In genomic region chr4:38964942-38965775, GRCh38 we compare ENCODE assay signal across 19 cellular contexts.
DNase-seq lines count a peak whose midpoint lies in the region; ATAC-seq and TF ChIP-seq lines count a peak whose summit lies in the region.
"Had no signal": no experiment of that assay in that cellular context is flagged by ENCODE, and none has a peak within 500 bp of the region (broad histone marks: within the 10 kb centered on the region; RNA-seq: fewer than 3 reads in every experiment).

No MANE protein-coding gene starts in this region.

- H3K4me1 Mint-ChIP-seq in activated T-helper 1 cell treated with anti-CD3 and anti-CD28 coated beads, Interleukin-12 subunit alpha, Interleukin-12 subunit beta, Interleukin-2, Interleukin-4 antibody, amounts not matched to agents 30 ng/mL and 10 ng/mL and 1 ng/mL, durations not matched to agents 14 hours and 24 hours and 36 hours (ENCODE audit: low read depth) = peaks cover 39% of the 10 kb centered on the region

- H3K4me2 ChIP-seq in Loucy (ENCODE audit: low read depth, low read length, poor library complexity, severe bottlenecking) = peak overlapping the region; percentile 50

- no peaks in the 10 kb centered on the region for H3K9me3 ChIP-seq in Loucy (ENCODE audit: insufficient read depth, low read depth, low read length)
- H3K9me3 ChIP-seq in liver (ENCODE audit: control insufficient read depth in 4 of 4, low read length in 3 of 4) = no peaks in the 10 kb centered on the region
- H3K9me3 ChIP-seq: BE2C had no signal

- ATAC-seq in GM18502 (IDR thresholded peaks at IDR 0.05; ENCODE audit: poor library complexity, unreplicated experiment) = no peak

- peak overlapping the region; percentile 47 to 67 for H3K27ac ChIP-seq in liver (ENCODE audit: low read depth in 1 of 2, low read length in 2 of 2)
- H3K27ac ChIP-seq: 22Rv1, SK-N-MC had no signal

- no peaks in the 10 kb centered on the region for H3K36me3 ChIP-seq in Loucy (ENCODE audit: insufficient read depth, low read length)
- H3K36me3 ChIP-seq in liver (ENCODE audit: control insufficient read depth in 4 of 4, insufficient read depth in 3 of 4, low read depth in 1 of 4, low read length in 3 of 4) = no peaks in the 10 kb centered on the region
- H3K36me3 ChIP-seq: BE2C had no signal

- H3K9ac ChIP-seq in Loucy (ENCODE audit: low read depth, low read length, poor library complexity, severe bottlenecking) (no peak overlapping the region), liver (ENCODE audit: low read depth in 1 of 2, low read length in 2 of 2) (no peak overlapping the region)

- DNase-seq in DMS53 (lab: John Stamatoyannopoulos, UW) = peak; percentile 56
- no peak for DNase-seq in DMS53 treated with DMSO at 0.1 percent for 48 hours (lab: John Stamatoyannopoulos, UW; ENCODE audit: unreplicated experiment)
- DNase-seq in activated T-helper 1 cell treated with anti-CD3 and anti-CD28 coated beads, Interleukin-12 subunit alpha, Interleukin-12 subunit beta, Interleukin-2, Interleukin-4 antibody, amounts not matched to agents 30 ng/mL and 10 ng/mL and 1 ng/mL, durations not matched to agents 14 hours and 24 hours and 36 hours (ENCODE audit: low spot score) = no peak
- no peak for DNase-seq in activated T-cell treated with anti-CD3 and anti-CD28 coated beads, Interleukin-2, amount 50 U/mL, for 1 hour
- no peak for DNase-seq in H4 (ENCODE audit: low spot score)
- DNase-seq: BE2C; CD4-positive, alpha-beta memory T cell; DMS79; Karpas-422; NCI-H1105; NCI-H510A; NCI-H82; SHP77; T-cell had no signal

- TF ChIP-seq RAD21 in liver (IDR thresholded peaks at IDR 0.05) = peak; percentile 19 to 44

- H3K27me3 ChIP-seq in Loucy (ENCODE audit: insufficient read depth, low read length, poor library complexity, severe bottlenecking) = no peaks in the 10 kb centered on the region
- no peaks in the 10 kb centered on the region for H3K27me3 ChIP-seq in liver (ENCODE audit: control insufficient read depth in 4 of 4, insufficient read depth in 4 of 4, low read length in 3 of 4)
- H3K27me3 ChIP-seq: BE2C had no signal

- H3K79me2 ChIP-seq in Loucy (ENCODE audit: insufficient read depth, low read length) = no peaks in the 10 kb centered on the region

- no peaks in the 10 kb centered on the region for H3F3A ChIP-seq in Loucy (ENCODE audit: low read depth)

- H3K4me3 ChIP-seq in Loucy (ENCODE audit: low read length, poor library complexity, severe bottlenecking) (no peak overlapping the region), liver (ENCODE audit: low read depth in 1 of 3, low read length in 3 of 3) (peak overlapping the region in 2 of 3 donors; percentile 12 to 14)
- H3K4me3 ChIP-seq: SK-N-MC had no signal

- H2AFZ ChIP-seq in Loucy (ENCODE audit: low read length) = no peak overlapping the region

- H4K20me1 ChIP-seq in Loucy (ENCODE audit: insufficient read depth, low read length, poor library complexity, severe bottlenecking) = no peaks in the 10 kb centered on the region

- peaks cover 23% of the 10 kb centered on the region for H3K9me3 Mint-ChIP-seq in activated T-helper 1 cell treated with anti-CD3 and anti-CD28 coated beads, Interleukin-12 subunit alpha, Interleukin-12 subunit beta, Interleukin-2, Interleukin-4 antibody, amounts not matched to agents 30 ng/mL and 10 ng/mL and 1 ng/mL, durations not matched to agents 14 hours and 24 hours and 36 hours

- TF ChIP-seq CTCF in Loucy (conservative IDR thresholded peaks at IDR 0.05; ENCODE audit: low read length) = no peak
- peak; percentile 60 for TF ChIP-seq CTCF in liver (IDR thresholded peaks at IDR 0.05; ENCODE audit: low read depth, low read length, missing input control)

- 43% methylated on average over 11 of the region's 11 CpGs for WGBS in liver

- H3K4me1 ChIP-seq in Loucy (ENCODE audit: insufficient read depth, low read length, poor library complexity, severe bottlenecking) = peaks cover 17% of the 10 kb centered on the region
- H3K4me1 ChIP-seq in liver (ENCODE audit: control insufficient read depth in 4 of 4, insufficient read depth in 4 of 4, low read length in 3 of 4) = peaks cover 4 to 14% (median 6%) of the 10 kb centered on the region in 4 donors
- H3K4me1 ChIP-seq: BE2C had no signal

- intact Hi-C loops in activated T-helper 1 cell treated with anti-CD3 and anti-CD28 coated beads, Interleukin-12 subunit alpha, Interleukin-12 subunit beta, Interleukin-2, Interleukin-4 antibody, amounts not matched to agents 30 ng/mL and 10 ng/mL and 1 ng/mL, durations not matched to agents 14 hours and 24 hours and 36 hours (cut with micrococcal nuclease) = no loop called here

- H3K9me2 ChIP-seq in Loucy (replicated peaks; ENCODE audit: low read depth, low read length) = no peaks in the 10 kb centered on the region

- peaks cover 74% of the 10 kb centered on the region for H3K36me3 Mint-ChIP-seq in activated T-helper 1 cell treated with anti-CD3 and anti-CD28 coated beads, Interleukin-12 subunit alpha, Interleukin-12 subunit beta, Interleukin-2, Interleukin-4 antibody, amounts not matched to agents 30 ng/mL and 10 ng/mL and 1 ng/mL, durations not matched to agents 14 hours and 24 hours and 36 hours (ENCODE audit: low read depth)

- no peak overlapping the region for H3K4me3 Mint-ChIP-seq in activated T-helper 1 cell treated with anti-CD3 and anti-CD28 coated beads, Interleukin-12 subunit alpha, Interleukin-12 subunit beta, Interleukin-2, Interleukin-4 antibody, amounts not matched to agents 30 ng/mL and 10 ng/mL and 1 ng/mL, durations not matched to agents 14 hours and 24 hours and 36 hours
- H3K4me3 Mint-ChIP-seq: T-cell had no signal

- H3K27me3 Mint-ChIP-seq in activated T-helper 1 cell treated with anti-CD3 and anti-CD28 coated beads, Interleukin-12 subunit alpha, Interleukin-12 subunit beta, Interleukin-2, Interleukin-4 antibody, amounts not matched to agents 30 ng/mL and 10 ng/mL and 1 ng/mL, durations not matched to agents 14 hours and 24 hours and 36 hours (ENCODE audit: insufficient read depth) = no peaks in the 10 kb centered on the region
- H3K27me3 Mint-ChIP-seq: CD4-positive, alpha-beta memory T cell; T-cell had no signal

- peak overlapping the region; percentile 77 for H3K27ac Mint-ChIP-seq in activated T-helper 1 cell treated with anti-CD3 and anti-CD28 coated beads, Interleukin-12 subunit alpha, Interleukin-12 subunit beta, Interleukin-2, Interleukin-4 antibody, amounts not matched to agents 30 ng/mL and 10 ng/mL and 1 ng/mL, durations not matched to agents 14 hours and 24 hours and 36 hours

TF ChIP-seq in liver, 16 proteins besides CTCF, POLR2A, EP300 and RAD21 (continues in another document):
- TF ChIP-seq FOXA2 (IDR thresholded peaks at IDR 0.05) = no peak
- TF ChIP-seq ZBTB33 (IDR thresholded peaks at IDR 0.05) = peak; percentile 55
- TF ChIP-seq FOXA1 (IDR thresholded peaks at IDR 0.05) = no peak
- TF ChIP-seq HNF4G (IDR thresholded peaks at IDR 0.05) = no peak
- TF ChIP-seq GABPA (IDR thresholded peaks at IDR 0.05 in 1 of 2, conservative IDR thresholded peaks at IDR 0.05 in 1 of 2) = peak in 1 of 2 donors; percentile 71
- TF ChIP-seq TAF1 (conservative IDR thresholded peaks at IDR 0.05) = no peak
- TF ChIP-seq JUND (IDR thresholded peaks at IDR 0.05) = no peak
- TF ChIP-seq HNF4A (conservative IDR thresholded peaks at IDR 0.05) = peak; percentile 24 to 60
- peak; percentile 60 for TF ChIP-seq YY1 (IDR thresholded peaks at IDR 0.05)
- no peak for TF ChIP-seq SP1 (IDR thresholded peaks at IDR 0.05)
- TF ChIP-seq RXRA (IDR thresholded peaks at IDR 0.05) = peak in 1 of 2 donors; percentile 57
- TF ChIP-seq NR2F2 (IDR thresholded peaks at IDR 0.05) = no peak
- no peak for TF ChIP-seq REST (IDR thresholded peaks at IDR 0.05)
- TF ChIP-seq MAX (IDR thresholded peaks at IDR 0.05) = peak; percentile 60
